ENCODE assay signal across 25 cellular contexts in the genomic region with DNA sequence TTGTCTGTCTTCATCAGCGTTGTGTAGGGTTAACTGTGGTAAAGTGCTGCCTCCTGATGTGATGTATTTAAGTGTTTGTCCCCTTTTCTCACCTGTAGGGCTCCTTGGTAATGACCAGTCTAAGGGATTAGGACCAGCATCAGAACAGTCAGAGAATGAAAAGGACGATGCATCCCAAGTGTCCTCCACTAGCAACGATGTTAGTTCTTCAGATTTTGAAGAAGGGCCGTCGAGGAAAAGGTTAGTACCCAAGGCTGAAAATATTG.
DNase-seq lines count a peak whose midpoint lies in the region; ATAC-seq and TF ChIP-seq lines count a peak whose summit lies in the region.
"Had no signal": no experiment of that assay in that cellular context is flagged by ENCODE, and none has a peak within 500 bp of the region (broad histone marks: within the 10 kb centered on the region; RNA-seq: fewer than 3 reads in every experiment).

No MANE protein-coding gene starts in this region.

- H3K4me1 ChIP-seq in BLaER1 (peaks cover 77% of the 10 kb centered on the region), mesendoderm (ENCODE audit: control insufficient read depth, low read depth, low read length) (peaks cover 18% of the 10 kb centered on the region), HAP-1 (peaks cover 11% of the 10 kb centered on the region)

- no peak overlapping the region for H4K5ac ChIP-seq in mesendoderm (ENCODE audit: low read length)

- no peak overlapping the region for H3K4ac ChIP-seq in mesendoderm (ENCODE audit: low read depth, low read length)

- peak overlapping the region; percentile 80 for H3K18ac ChIP-seq in mesendoderm (ENCODE audit: low read length)

- no peak for ATAC-seq in CD4-positive, alpha-beta T cell (ENCODE audit: poor library complexity)
- ATAC-seq in GM21786 (IDR thresholded peaks at IDR 0.05; ENCODE audit: unreplicated experiment), result no peak
- ATAC-seq: heart right ventricle, HepG2, left lung, T-cell had no signal

- H3K27me3 Mint-ChIP-seq in CD4-positive, alpha-beta T cell, result no peaks in the 10 kb centered on the region
- H3K27me3 Mint-ChIP-seq: activated B cell treated with CpG ODN at 0.5 μM for 24 hours, T-cell had no signal

- peaks cover 82% of the 10 kb centered on the region for H3K4me1 Mint-ChIP-seq in CD4-positive, alpha-beta T cell (ENCODE audit: low read depth)

- H3K27me3 ChIP-seq in BLaER1 (no peaks in the 10 kb centered on the region), mesendoderm (ENCODE audit: insufficient read depth, low read length, poor library complexity) (no peaks in the 10 kb centered on the region), HAP-1 (ENCODE audit: low read depth) (no peaks in the 10 kb centered on the region)
- no peaks in the 10 kb centered on the region for H3K27me3 ChIP-seq in CD4-positive, alpha-beta T cell (ENCODE audit: control insufficient read depth, insufficient read depth, low read length)
- H3K27me3 ChIP-seq: heart right ventricle, left lung, upper lobe of left lung had no signal

- no peak for DNase-seq in CD4-positive, alpha-beta T cell
- DNase-seq in mesendoderm (peak; percentile 79), HAP-1 (ENCODE audit: low spot score in 2 of 2) (no peak), COLO668 (lab: John Stamatoyannopoulos, UW; ENCODE audit: unreplicated experiment) (no peak)
- DNase-seq: activated B cell treated with CpG ODN at 0.5 μM for 24 hours; activated gamma-delta T cell treated with Interleukin-2 at 50 U/mL for 16 hours; anterior cingulate cortex; Calu3; dermis blood vessel endothelial cell; EL; heart right ventricle; left lung; midbrain; NCI-H1436; NCI-H2171; NCI-H69; Right ventricle myocardium superior; stimulated activated CD4-positive, alpha-beta T cell treated with anti-CD3 and anti-CD28 coated beads, Interleukin-2, amount 100 ng/mL, for 24 hours; T-cell; upper lobe of left lung had no signal

- no peaks in the 10 kb centered on the region for H3K9me3 Mint-ChIP-seq in CD4-positive, alpha-beta T cell
- H3K9me3 Mint-ChIP-seq: activated B cell treated with CpG ODN at 0.5 μM for 24 hours, T-cell had no signal

- H2BK15ac ChIP-seq in mesendoderm (replicated peaks; ENCODE audit: low read depth), result no peak overlapping the region

- H3K79me2 ChIP-seq in mesendoderm (ENCODE audit: control insufficient read depth, insufficient read depth, low read length), result peaks cover 58% of the 10 kb centered on the region

- no peak overlapping the region for H3K4me3 Mint-ChIP-seq in CD4-positive, alpha-beta T cell
- H3K4me3 Mint-ChIP-seq: activated B cell treated with CpG ODN at 0.5 μM for 24 hours had no signal

- in situ Hi-C loops in HAP-1 (cut with MboI; ENCODE audit: low sequenced_read_pairs), result no loop called here

- CTCF ChIA-PET in CD4-positive, alpha-beta T cell (lab: Charles Lee), result no interaction called here

- peak overlapping the region; percentile 22 for H3K27ac Mint-ChIP-seq in CD4-positive, alpha-beta T cell

- H3K36me3 Mint-ChIP-seq in CD4-positive, alpha-beta T cell (ENCODE audit: low read depth), result peaks cover 46% of the 10 kb centered on the region

- peaks cover 6% of the 10 kb centered on the region for H3K79me1 ChIP-seq in mesendoderm (ENCODE audit: low read length)

- peak overlapping the region; percentile 76 for H3K27ac ChIP-seq in BLaER1
- H3K27ac ChIP-seq in CD4-positive, alpha-beta T cell (ENCODE audit: low read depth, low read length), result no peak overlapping the region
- peak overlapping the region; percentile 77 for H3K27ac ChIP-seq in VCaP
- peak overlapping the region; percentile 27 for H3K27ac ChIP-seq in mesendoderm (ENCODE audit: low read depth, low read length)
- H3K27ac ChIP-seq: heart right ventricle, left lung, skin epidermis, upper lobe of left lung had no signal

- no peak for TF ChIP-seq CTCF in CD4-positive, alpha-beta T cell (IDR thresholded peaks at IDR 0.05)
- TF ChIP-seq CTCF in VCaP (conservative IDR thresholded peaks at IDR 0.05), result no peak

- peaks cover 61% of the 10 kb centered on the region for H4K20me1 ChIP-seq in BLaER1

- H3K36me3 ChIP-seq in BLaER1, result peaks cover 36% of the 10 kb centered on the region
- no peaks in the 10 kb centered on the region for H3K36me3 ChIP-seq in mesendoderm (ENCODE audit: control insufficient read depth, insufficient read depth, low read length)
- no peaks in the 10 kb centered on the region for H3K36me3 ChIP-seq in HAP-1 (replicated peaks)
- H3K36me3 ChIP-seq: left lung, upper lobe of left lung had no signal

- intact Hi-C loops in CD4-positive, alpha-beta T cell (cut with DNase I, micrococcal nuclease), result no loop called here

- H4K8ac ChIP-seq in mesendoderm (ENCODE audit: low read depth, low read length), result no peak overlapping the region

- H3K56ac ChIP-seq in mesendoderm (ENCODE audit: low read length), result peak overlapping the region; percentile 26

- H3K9ac ChIP-seq in BLaER1 (peak overlapping the region; percentile 59; the same call in 1 of the 2 replicates), mesendoderm (ENCODE audit: low read length) (no peak overlapping the region)

- H2BK5ac ChIP-seq in mesendoderm (ENCODE audit: low read length), result no peak overlapping the region

- peaks cover 28% of the 10 kb centered on the region for H3K9me3 ChIP-seq in BLaER1
- H3K9me3 ChIP-seq in CD4-positive, alpha-beta T cell (ENCODE audit: control insufficient read depth, low read length), result no peaks in the 10 kb centered on the region
- H3K9me3 ChIP-seq in HAP-1, result no peaks in the 10 kb centered on the region
- H3K9me3 ChIP-seq: heart right ventricle, left lung, upper lobe of left lung had no signal

- H2BK120ac ChIP-seq in mesendoderm (ENCODE audit: low read depth, low read length), result no peak overlapping the region

- H2AK5ac ChIP-seq in mesendoderm (ENCODE audit: low read length), result no peak overlapping the region

- H3K4me2 ChIP-seq in BLaER1 (peak overlapping the region; percentile 80), mesendoderm (ENCODE audit: low read length) (no peak overlapping the region)

- no peak overlapping the region for H3K23ac ChIP-seq in mesendoderm (ENCODE audit: low read length)

- WGBS in mesendoderm (ENCODE audit: extremely low coverage, insufficient coverage, low lambda C conversion rate), result no CpG with 5 or more reads among the region's 5 CpGs

- peak overlapping the region; percentile 34 for H3K4me3 ChIP-seq in BLaER1
- no peak overlapping the region for H3K4me3 ChIP-seq in mesendoderm (ENCODE audit: low read length)
- H3K4me3 ChIP-seq in HAP-1, result no peak overlapping the region
- H3K4me3 ChIP-seq: heart right ventricle, left lung, skin epidermis, upper lobe of left lung had no signal

- POLR2A ChIA-PET in CD4-positive, alpha-beta T cell (lab: Charles Lee), result interaction anchor here (1.5 to 3.8 kb wide), 3 partner anchors 11 to 161 kb away, joined by 4 to 10 read pairs (median 5); no protein-coding TSS in a partner anchor
